15 cellular contexts compared by ENCODE assay signal in genomic region chr12:95248604-95249355, GRCh38. TPM values are rescaled to one million over a fixed set of nuclear protein-coding genes. Genes with fewer than 3 reads are reported as not detected.
DNase-seq lines count a peak whose midpoint lies in the region; ATAC-seq and TF ChIP-seq lines count a peak whose summit lies in the region.
"Had no signal": no experiment of that assay in that cellular context is flagged by ENCODE, and none has a peak within 500 bp of the region (broad histone marks: within the 10 kb centered on the region; RNA-seq: fewer than 3 reads in every experiment).

No MANE protein-coding gene starts in this region.

- H3K9me3 ChIP-seq in H9 (ENCODE audit: control insufficient read depth, low read depth, low read length) (no peaks in the 10 kb centered on the region), WERI-Rb-1 (ENCODE audit: severe bottlenecking) (no peaks in the 10 kb centered on the region)

- H3K4me1 ChIP-seq in H9 (ENCODE audit: insufficient read depth, low read length): no peaks in the 10 kb centered on the region

- no peak overlapping the region for H3K56ac ChIP-seq in H9 (ENCODE audit: insufficient read length, low read depth, low read length)

- H3K79me2 ChIP-seq in H9 (ENCODE audit: insufficient read depth, low read length): no peaks in the 10 kb centered on the region; the same call in 1 of the 2 replicates

- no peak overlapping the region for H3K4ac ChIP-seq in H9 (ENCODE audit: low read depth, low read length)

- H4K5ac ChIP-seq in H9 (ENCODE audit: insufficient read length, low read depth, low read length): no peak overlapping the region

- H4K91ac ChIP-seq in H9 (ENCODE audit: insufficient read length, low read depth, low read length): no peak overlapping the region

- H4K8ac ChIP-seq in H9 (replicated peaks; ENCODE audit: insufficient read length, low read depth, low read length): no peak overlapping the region

- no peak overlapping the region for H2BK15ac ChIP-seq in H9 (ENCODE audit: low read depth, low read length)

- no peak overlapping the region for H2BK12ac ChIP-seq in H9 (ENCODE audit: insufficient read length, low read depth, low read length)

- H3K27ac Mint-ChIP-seq in H9: peak overlapping the region in 2 of 3 experiments; percentile 44 to 80; a peak in 2 of 7 replicates
- peak overlapping the region; percentile 54 for H3K27ac Mint-ChIP-seq in stimulated activated memory B cell treated with anti-CD40 and anti-IgM and Interleukin-4, amounts not matched to agents 10 μg/mL and 1 μg/mL and 100 μg/mL, for 72 hours
- H3K27ac Mint-ChIP-seq: activated CD8-positive, alpha-beta T cell treated with anti-CD3 and anti-CD28 coated beads for 36 hours had no signal

- H3K9me3 Mint-ChIP-seq in H9: no peaks in the 10 kb centered on the region
- no peaks in the 10 kb centered on the region for H3K9me3 Mint-ChIP-seq in stimulated activated memory B cell treated with anti-CD40 and anti-IgM and Interleukin-4, amounts not matched to agents 10 μg/mL and 1 μg/mL and 100 μg/mL, for 72 hours
- H3K9me3 Mint-ChIP-seq: activated CD8-positive, alpha-beta T cell treated with anti-CD3 and anti-CD28 coated beads for 36 hours; naive thymus-derived CD4-positive, alpha-beta T cell had no signal

- H3K79me1 ChIP-seq in H9 (ENCODE audit: insufficient read depth, low read depth, low read length, poor library complexity, severe bottlenecking): peaks cover 3% of the 10 kb centered on the region

- no peak overlapping the region for H2BK20ac ChIP-seq in H9 (ENCODE audit: low read depth, low read length, poor library complexity, severe bottlenecking)

- H3K14ac ChIP-seq in H9 (ENCODE audit: insufficient read depth, low read length): no peak overlapping the region

- H3K27ac ChIP-seq in H9 (ENCODE audit: insufficient read length, low read depth, low read length): no peak overlapping the region
- H3K27ac ChIP-seq in WERI-Rb-1: peak overlapping the region; percentile 21; the same call in 1 of the 2 replicates
- H3K27ac ChIP-seq: cardiac muscle cell had no signal

- H3K23ac ChIP-seq in H9 (ENCODE audit: insufficient read length, low read depth, low read length): no peak overlapping the region

- peaks cover 17 to 23% of the 10 kb centered on the region in 2 experiments for H3K4me1 Mint-ChIP-seq in H9
- H3K4me1 Mint-ChIP-seq in stimulated activated memory B cell treated with anti-CD40 and anti-IgM and Interleukin-4, amounts not matched to agents 10 μg/mL and 1 μg/mL and 100 μg/mL, for 72 hours: peaks cover 8% of the 10 kb centered on the region

- ATAC-seq in stimulated activated memory B cell treated with anti-CD40 and anti-IgM and Interleukin-4, amounts not matched to agents 10 μg/mL and 1 μg/mL and 100 μg/mL, for 72 hours: no peak
- no peak for ATAC-seq in HG02610 (IDR thresholded peaks at IDR 0.05; ENCODE audit: unreplicated experiment)
- ATAC-seq: activated CD8-positive, alpha-beta T cell treated with anti-CD3 and anti-CD28 coated beads for 36 hours; left lobe of liver; naive thymus-derived CD4-positive, alpha-beta T cell had no signal

- H3K27me3 ChIP-seq in H9 (ENCODE audit: insufficient read depth, low read length) (no peaks in the 10 kb centered on the region), WERI-Rb-1 (ENCODE audit: insufficient read depth, low read depth, severe bottlenecking) (no peaks in the 10 kb centered on the region)
- H3K27me3 ChIP-seq: cardiac muscle cell had no signal

- in situ Hi-C loops in GM13976 (cut with MboI; ENCODE audit: low sequenced_read_pairs, unreplicated experiment): no loop called here

- DNase-seq in H9 (no peak), WERI-Rb-1 (no peak), fibroblast of peridontal ligament (ENCODE audit: extremely low read depth) (peak; percentile 36), AG08395 (ENCODE audit: low spot score) (no peak), GM13976 (ENCODE audit: low spot score) (no peak)
- DNase-seq: activated CD8-positive, alpha-beta T cell treated with anti-CD3 and anti-CD28 coated beads for 36 hours; activated gamma-delta T cell; H7; naive thymus-derived CD4-positive, alpha-beta T cell; SHP77; stimulated activated CD4-positive, alpha-beta T cell treated with anti-CD3 and anti-CD28 coated beads, Interleukin-4, amount 100 ng/mL, for 1 hour had no signal

- H3K27me3 Mint-ChIP-seq in H9 (ENCODE audit: low read depth): no peaks in the 10 kb centered on the region
- no peaks in the 10 kb centered on the region for H3K27me3 Mint-ChIP-seq in stimulated activated memory B cell treated with anti-CD40 and anti-IgM and Interleukin-4, amounts not matched to agents 10 μg/mL and 1 μg/mL and 100 μg/mL, for 72 hours
- H3K27me3 Mint-ChIP-seq: activated CD8-positive, alpha-beta T cell treated with anti-CD3 and anti-CD28 coated beads for 36 hours; naive thymus-derived CD4-positive, alpha-beta T cell had no signal

- no peak overlapping the region for H3T11ph ChIP-seq in H9 (ENCODE audit: low read length)

- H4K20me1 ChIP-seq in H9 (ENCODE audit: control insufficient read depth, insufficient read depth, insufficient read length): no peaks in the 10 kb centered on the region

- H3K36me3 Mint-ChIP-seq in H9 (ENCODE audit: insufficient read depth in 1 of 3, low read depth in 3 of 3): peaks cover 10 to 28% (median 26%) of the 10 kb centered on the region in 3 experiments; a peak in 6 of 7 replicates
- H3K36me3 Mint-ChIP-seq in stimulated activated memory B cell treated with anti-CD40 and anti-IgM and Interleukin-4, amounts not matched to agents 10 μg/mL and 1 μg/mL and 100 μg/mL, for 72 hours: peaks cover 17% of the 10 kb centered on the region

- H3K9ac ChIP-seq in H9 (ENCODE audit: extremely low read depth, insufficient read length, low read length): no peak overlapping the region

- no CpG with 5 or more reads among the region's 8 CpGs for WGBS in H9 (ENCODE audit: extremely low coverage, insufficient read length, low lambda C conversion rate)

- no peak overlapping the region for H3K4me3 Mint-ChIP-seq in H9
- no peak overlapping the region for H3K4me3 Mint-ChIP-seq in stimulated activated memory B cell treated with anti-CD40 and anti-IgM and Interleukin-4, amounts not matched to agents 10 μg/mL and 1 μg/mL and 100 μg/mL, for 72 hours
- H3K4me3 Mint-ChIP-seq: activated CD8-positive, alpha-beta T cell treated with anti-CD3 and anti-CD28 coated beads for 36 hours; naive thymus-derived CD4-positive, alpha-beta T cell had no signal

- H2AFZ ChIP-seq in H9 (ENCODE audit: low read length): no peak overlapping the region

- H2AK5ac ChIP-seq in H9 (ENCODE audit: insufficient read length, low read length): no peak overlapping the region

- no peak overlapping the region for H2BK5ac ChIP-seq in H9 (ENCODE audit: insufficient read length, low read length)

- no peak overlapping the region for H2BK120ac ChIP-seq in H9 (ENCODE audit: low read depth, low read length, poor library complexity, severe bottlenecking)

- no peaks in the 10 kb centered on the region for H3K23me2 ChIP-seq in H9 (ENCODE audit: insufficient read length, low read depth, low read length, poor library complexity, severe bottlenecking)

- H3K18ac ChIP-seq in H9 (ENCODE audit: insufficient read length, low read depth, low read length): no peak overlapping the region

- peaks cover 29% of the 10 kb centered on the region for H3K36me3 ChIP-seq in WERI-Rb-1

- no peak overlapping the region for H3K4me3 ChIP-seq in WERI-Rb-1 (ENCODE audit: low read depth, low read length)
- H3K4me3 ChIP-seq: cardiac muscle cell had no signal

- no peak for TF ChIP-seq CTCF in H9 (conservative IDR thresholded peaks at IDR 0.05)
- no peak for TF ChIP-seq CTCF in WERI-Rb-1 (IDR thresholded peaks at IDR 0.05; ENCODE audit: low read depth, low read length)
- no peak for TF ChIP-seq CTCF in GM13976 (IDR thresholded peaks at IDR 0.05; ENCODE audit: borderline replicate concordance, control extremely low read depth, extremely low read depth, insufficient read depth, missing control alignments)

- no peak overlapping the region for H3K4me2 ChIP-seq in H9 (ENCODE audit: insufficient read depth, insufficient read length, low read length)

RNA-seq across cellular contexts. Expression of gene VEZT, which starts 31.2 kb away (rescaled TPM):
- total RNA-seq in H9 (2021): 67.1 and 69.8 TPM in 2 replicates

RNA-seq across cellular contexts. Expression of gene FGD6, which starts 31.5 kb away (rescaled TPM):
- total RNA-seq in H9 (2021): 35.7 and 39.5 TPM in 2 replicates
